Comparison of ENCODE assay signal across 14 cellular contexts in genomic region chr10:23512355-23513058, GRCh38.
DNase-seq lines count a peak whose midpoint lies in the region; ATAC-seq, FAIRE-seq and TF ChIP-seq lines count a peak whose summit lies in the region.
"Had no signal": no experiment of that assay in that cellular context is flagged by ENCODE, and none has a peak within 500 bp of the region (broad histone marks: within the 10 kb centered on the region; RNA-seq: fewer than 3 reads in every experiment).

No MANE protein-coding gene starts in this region.

- DNase-seq in MCF 10A (ENCODE audit: unreplicated experiment) (peak; percentile 83), breast epithelium (ENCODE audit: low spot score in 2 of 2) (no peak), SJCRH30 (peak; percentile 22 to 54), fibroblast of the conjunctiva (ENCODE audit: low read depth) (peak; percentile 65), urothelium cell line (ENCODE audit: low spot score) (peak; percentile 67), GF-D8 (lab: John Stamatoyannopoulos, UW) (no peak), mucosa of gallbladder (ENCODE audit: low spot score) (no peak)
- no peak for DNase-seq in CD8-positive, alpha-beta T cell
- DNase-seq: activated CD4-positive, alpha-beta T cell treated with anti-CD3 and anti-CD28 coated beads, Interleukin-2, amount 10 ng/mL, durations not matched to agents 7 days and 5 days; amygdala; Peyer's patch had no signal

- H3K27ac Mint-ChIP-seq in MCF 10A (ENCODE audit: low read depth, unreplicated experiment) = peak overlapping the region; percentile 91
- H3K27ac Mint-ChIP-seq in CD8-positive, alpha-beta T cell = no peak overlapping the region
- H3K27ac Mint-ChIP-seq: activated CD4-positive, alpha-beta T cell treated with anti-CD3 and anti-CD28 coated beads, Interleukin-2, amount 10 ng/mL, durations not matched to agents 7 days and 5 days; mesothelial cell of epicardium; stimulated activated effector memory CD8-positive, alpha-beta T cell treated with anti-CD3 and anti-CD28 coated beads, Interleukin-12 subunit alpha, Interleukin-12 subunit beta, amount 100 ng/mL, for 72 hours had no signal

- no peaks in the 10 kb centered on the region for H3K36me3 Mint-ChIP-seq in MCF 10A (ENCODE audit: insufficient read depth, unreplicated experiment)
- no peaks in the 10 kb centered on the region for H3K36me3 Mint-ChIP-seq in CD8-positive, alpha-beta T cell
- H3K36me3 Mint-ChIP-seq: mesothelial cell of epicardium; stimulated activated effector memory CD8-positive, alpha-beta T cell treated with anti-CD3 and anti-CD28 coated beads, Interleukin-12 subunit alpha, Interleukin-12 subunit beta, amount 100 ng/mL, for 72 hours had no signal

- H3K27me3 Mint-ChIP-seq in MCF 10A (ENCODE audit: insufficient read depth, unreplicated experiment) = no peaks in the 10 kb centered on the region
- peaks cover 21% of the 10 kb centered on the region for H3K27me3 Mint-ChIP-seq in CD8-positive, alpha-beta T cell (ENCODE audit: low read depth)
- H3K27me3 Mint-ChIP-seq: activated CD4-positive, alpha-beta T cell treated with anti-CD3 and anti-CD28 coated beads, Interleukin-2, amount 10 ng/mL, durations not matched to agents 7 days and 5 days had no signal

- H3K4me1 ChIP-seq in breast epithelium = no peaks in the 10 kb centered on the region
- peaks cover 3% of the 10 kb centered on the region for H3K4me1 ChIP-seq in SJCRH30
- no peaks in the 10 kb centered on the region for H3K4me1 ChIP-seq in CD8-positive, alpha-beta T cell (ENCODE audit: insufficient read depth, low read length)
- H3K4me1 ChIP-seq: foreskin keratinocyte, Peyer's patch had no signal

- CTCF ChIA-PET in MCF 10A (lab: Yijun Ruan, JAX) = interaction anchor here (1.2 to 9.4 kb wide), 2 partner anchors 15 to 197 kb away, joined by 3 to 113 read pairs; no protein-coding TSS in a partner anchor
- CTCF ChIA-PET in CD8-positive, alpha-beta T cell (lab: Charles Lee) = interaction anchor here (0.6 to 0.7 kb wide), 2 partner anchors 70 to 684 kb away, joined by 3 read pairs; no protein-coding TSS in a partner anchor

- H3K4me3 Mint-ChIP-seq in MCF 10A (ENCODE audit: unreplicated experiment) = no peak overlapping the region
- H3K4me3 Mint-ChIP-seq in CD8-positive, alpha-beta T cell = no peak overlapping the region
- H3K4me3 Mint-ChIP-seq: activated CD4-positive, alpha-beta T cell treated with anti-CD3 and anti-CD28 coated beads, Interleukin-2, amount 10 ng/mL, durations not matched to agents 7 days and 5 days; mesothelial cell of epicardium; stimulated activated effector memory CD8-positive, alpha-beta T cell treated with anti-CD3 and anti-CD28 coated beads, Interleukin-12 subunit alpha, Interleukin-12 subunit beta, amount 100 ng/mL, for 72 hours had no signal

- H3K4me1 Mint-ChIP-seq in MCF 10A (ENCODE audit: insufficient read depth, unreplicated experiment) = peaks cover 28% of the 10 kb centered on the region
- no peaks in the 10 kb centered on the region for H3K4me1 Mint-ChIP-seq in CD8-positive, alpha-beta T cell (ENCODE audit: low read depth)
- H3K4me1 Mint-ChIP-seq: mesothelial cell of epicardium had no signal

- no peaks in the 10 kb centered on the region for H3K36me3 ChIP-seq in breast epithelium
- no peaks in the 10 kb centered on the region for H3K36me3 ChIP-seq in SJCRH30
- H3K36me3 ChIP-seq in CD8-positive, alpha-beta T cell (ENCODE audit: insufficient read depth, low read length) = no peaks in the 10 kb centered on the region
- H3K36me3 ChIP-seq: Peyer's patch had no signal

- no peak for TF ChIP-seq POLR2A in breast epithelium (IDR thresholded peaks at IDR 0.05)

- H3K27ac ChIP-seq in breast epithelium (no peak overlapping the region), SJCRH30 (no peak overlapping the region)
- H3K27ac ChIP-seq in CD8-positive, alpha-beta T cell (ENCODE audit: low read depth, low read length) = no peak overlapping the region
- H3K27ac ChIP-seq: foreskin keratinocyte, Peyer's patch had no signal

- peak; percentile 63 for FAIRE-seq in urothelium cell line (lab: Jason Lieb, UNC)

- H3K27me3 ChIP-seq in breast epithelium (no peaks in the 10 kb centered on the region), SJCRH30 (no peaks in the 10 kb centered on the region)
- no peaks in the 10 kb centered on the region for H3K27me3 ChIP-seq in CD8-positive, alpha-beta T cell (ENCODE audit: insufficient read depth, low read length)
- H3K27me3 ChIP-seq: Peyer's patch had no signal

- H3K9me3 ChIP-seq in breast epithelium = no peaks in the 10 kb centered on the region
- H3K9me3 ChIP-seq in SJCRH30 (replicated peaks) = 0 out of 2 replicates have a peak, but pooled peaks cover 3% of the 10 kb centered on the region
- no peaks in the 10 kb centered on the region for H3K9me3 ChIP-seq in CD8-positive, alpha-beta T cell (ENCODE audit: low read length)
- H3K9me3 ChIP-seq: Peyer's patch had no signal

- ATAC-seq in CD8-positive, alpha-beta T cell = no peak
- ATAC-seq: foreskin keratinocyte; stimulated activated effector memory CD8-positive, alpha-beta T cell treated with anti-CD3 and anti-CD28 coated beads, Interleukin-12 subunit alpha, Interleukin-12 subunit beta, amount 100 ng/mL, for 72 hours had no signal

- TF ChIP-seq CTCF in MCF 10A (IDR thresholded peaks at IDR 0.05; ENCODE audit: unreplicated experiment) (no peak), breast epithelium (IDR thresholded peaks at IDR 0.05) (no peak)
- TF ChIP-seq CTCF in CD8-positive, alpha-beta T cell (IDR thresholded peaks at IDR 0.05) = no peak

- intact Hi-C loops in MCF 10A (cut with micrococcal nuclease) (no loop called here), breast epithelium (cut with DNase I; ENCODE audit: low total_unique reads) (no loop called here)
- intact Hi-C loops in CD8-positive, alpha-beta T cell (cut with DNase I, micrococcal nuclease) = no loop called here

- TSS peak; percentile 79 for BruUV-seq in MCF 10A (replicated peaks; lab: Mats Ljungman, UMichigan)

- H3K9me3 Mint-ChIP-seq in MCF 10A (ENCODE audit: unreplicated experiment) = peaks cover 8% of the 10 kb centered on the region
- no peaks in the 10 kb centered on the region for H3K9me3 Mint-ChIP-seq in CD8-positive, alpha-beta T cell
- H3K9me3 Mint-ChIP-seq: activated CD4-positive, alpha-beta T cell treated with anti-CD3 and anti-CD28 coated beads, Interleukin-2, amount 10 ng/mL, durations not matched to agents 7 days and 5 days had no signal

- H3K4me3 ChIP-seq in breast epithelium (no peak overlapping the region), SJCRH30 (no peak overlapping the region)
- H3K4me3 ChIP-seq in CD8-positive, alpha-beta T cell (ENCODE audit: low read depth, low read length) = no peak overlapping the region
- H3K4me3 ChIP-seq: Peyer's patch had no signal

- POLR2A ChIA-PET in MCF 10A (lab: Yijun Ruan, JAX) = interaction anchor here (0.5 kb wide), 1 partner anchor 182 kb away, joined by 3 read pairs; no protein-coding TSS in a partner anchor
- POLR2A ChIA-PET in CD8-positive, alpha-beta T cell (lab: Charles Lee) = no interaction called here

Comparison
In these comparisons a context has a peak if more than half of its experiments do, and no peak if none do; other contexts are left out.
1. DNase-seq: peak in MCF 10A (single experiment), SJCRH30 (2 of 2), fibroblast of the conjunctiva (single experiment) and urothelium cell line (single experiment); none in breast epithelium (0 of 2), CD8-positive, alpha-beta T cell (0 of 7), GF-D8 (single experiment) and mucosa of gallbladder (single experiment).